In genomic region chr18:11850821-11851155, GRCh38 we compare ENCODE assay signal across 8 cellular contexts. TPM values are rescaled to one million over a fixed set of nuclear protein-coding genes. Genes with fewer than 3 reads are reported as not detected.
DNase-seq lines count a peak whose midpoint lies in the region; ATAC-seq, FAIRE-seq and TF ChIP-seq lines count a peak whose summit lies in the region.

No MANE protein-coding gene starts in this region.

- no peaks in the 10 kb centered on the region for H3K27me3 ChIP-seq in BE2C

- DNase-seq in BE2C (no peak), T-cell (no peak), fibroblast of the conjunctiva (ENCODE audit: low read depth) (peak; percentile 51), osteocyte (ENCODE audit: extremely low spot score, unreplicated experiment) (no peak), D721Med (ENCODE audit: insufficient read length, low spot score) (no peak)
- DNase-seq in stimulated activated CD4-positive, alpha-beta T cell treated with anti-CD3 and anti-CD28 coated beads, Interleukin-1b, Interleukin-23, amount 100 ng/mL, for 48 hours, result no peak

- TF ChIP-seq CTCF in BE2C (IDR thresholded peaks at IDR 0.05; ENCODE audit: low read depth, low read length) (no peak), osteocyte (IDR thresholded peaks at IDR 0.05) (no peak), D721Med (IDR thresholded peaks at IDR 0.05; ENCODE audit: insufficient read depth, missing control alignments) (no peak)

- ATAC-seq in GM19351 (IDR thresholded peaks at IDR 0.05; ENCODE audit: unreplicated experiment), result peak; percentile 25
- ATAC-seq in HG03439 (IDR thresholded peaks at IDR 0.05; ENCODE audit: unreplicated experiment), result peak; percentile 39
- ATAC-seq in T-cell (replicated peaks in 1 of 4), result peak; percentile 17 to 53 (median 23)

- no peaks in the 10 kb centered on the region for H3K9me3 Mint-ChIP-seq in T-cell
- H3K9me3 Mint-ChIP-seq in osteocyte (ENCODE audit: unreplicated experiment), result no peaks in the 10 kb centered on the region

- peaks cover 47 to 55% (median 52%) of the 10 kb centered on the region in 3 donors for H3K4me1 Mint-ChIP-seq in T-cell
- peaks cover 37% of the 10 kb centered on the region for H3K4me1 Mint-ChIP-seq in osteocyte (ENCODE audit: unreplicated experiment)

- no peaks in the 10 kb centered on the region for H3K9me3 ChIP-seq in BE2C

- CTCF ChIA-PET in T-cell (lab: Charles Lee), result no interaction called here

- peak overlapping the region; percentile 100 for H3K27ac Mint-ChIP-seq in T-cell
- H3K27ac Mint-ChIP-seq in osteocyte (ENCODE audit: unreplicated experiment), result peak overlapping the region; percentile 100

- peak overlapping the region; percentile 96 for H3K4me3 ChIP-seq in BE2C (ENCODE audit: low read depth, low read length)

- POLR2A ChIA-PET in T-cell (lab: Charles Lee), result interaction anchor here in 1 of 2 donors (0.6 to 1.0 kb wide), 2 partner anchors 129 to 526 kb away, joined by 3 to 13 read pairs; partner anchors contain the start of gene AFG3L2

- H3K27me3 Mint-ChIP-seq in T-cell, result no peaks in the 10 kb centered on the region
- H3K27me3 Mint-ChIP-seq in osteocyte (ENCODE audit: unreplicated experiment), result peaks cover 6% of the 10 kb centered on the region

- peak overlapping the region; percentile 95 to 100 (median 100) for H3K4me3 Mint-ChIP-seq in T-cell
- H3K4me3 Mint-ChIP-seq in osteocyte (ENCODE audit: unreplicated experiment), result peak overlapping the region; percentile 100

- H3K36me3 Mint-ChIP-seq in T-cell (peaks cover 6% of the 10 kb centered on the region), osteocyte (ENCODE audit: unreplicated experiment) (peaks cover 2% of the 10 kb centered on the region)

- no peak for FAIRE-seq in D721Med (lab: Jason Lieb, UNC)

- H3K36me3 ChIP-seq in BE2C, result no peaks in the 10 kb centered on the region

- H3K4me1 ChIP-seq in BE2C, result no peaks in the 10 kb centered on the region

RNA-seq across cellular contexts. Expression of gene CHMP1B, which starts 0.4 kb away (rescaled TPM):
- polyA plus RNA-seq in BE2C (2012; ENCODE audit: insufficient read depth, insufficient read length, low read depth), result 13.9 TPM
- 100 to 1,000 TPM in 1 of 5 donors, 10 to 100 TPM in 4; 41.5 to 105 (median 44.1) TPM for total RNA-seq in T-cell
- 45.6 and 50.3 TPM in 2 replicates for total RNA-seq in osteocyte

RNA-seq across cellular contexts. Expression of gene MPPE1, which starts 57.3 kb away (rescaled TPM):
- polyA plus RNA-seq in BE2C (2012; ENCODE audit: insufficient read depth, insufficient read length, low read depth), result 13.2 TPM
- total RNA-seq in T-cell (10 to 100 TPM; 56.0 to 90.4 (median 77.2) TPM), osteocyte (49.4 and 58.6 TPM in 2 replicates)
